In the genomic region with DNA sequence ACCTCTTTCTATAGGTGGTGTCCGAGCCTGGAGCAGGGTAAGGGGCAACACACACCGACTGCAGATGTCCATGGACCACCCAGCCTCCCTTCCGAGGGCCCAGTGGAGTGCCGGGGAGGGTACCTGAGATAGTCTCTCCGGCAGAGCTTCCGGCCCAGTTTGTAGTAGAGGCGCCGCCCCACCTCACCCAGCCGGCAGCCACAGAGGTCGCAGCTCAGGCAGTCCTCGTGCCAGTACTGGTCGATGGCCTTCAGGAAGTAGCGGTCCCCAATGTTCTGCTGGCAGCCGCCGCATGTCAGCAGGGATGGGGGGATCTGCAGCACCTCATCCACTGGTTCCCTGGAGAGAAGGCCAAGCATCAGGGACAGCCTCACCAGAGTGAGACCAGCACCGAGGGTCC, we compare ENCODE assay signal across 15 cellular contexts.
"Had no signal": no experiment of that assay in that cellular context is flagged by ENCODE, and none has a peak within 500 bp of the region (broad histone marks: within the 10 kb centered on the region; RNA-seq: fewer than 3 reads in every experiment).

No MANE protein-coding gene starts in this region.

- DNase-seq: effector CD4-positive, alpha-beta T cell; endodermal cell; foreskin melanocyte; heart left ventricle; hippocampal formation; kidney glomerular epithelial cell; mesendoderm; naive B cell; sigmoid colon; stimulated activated CD4-positive, alpha-beta T cell treated with anti-CD3 and anti-CD28 coated beads, Interleukin-12 subunit alpha, Interleukin-12 subunit beta, amount 100 ng/mL, for 4 hours; stimulated activated naive CD4-positive, alpha-beta T cell treated with Interleukin-2 at 50 U/mL for 16 hours; trophoblast cell; uterus had no signal

- H3K9me3 ChIP-seq: heart left ventricle, sigmoid colon, uterus had no signal

- H3K4me1 ChIP-seq: uterus had no signal

- H3K27me3 ChIP-seq: uterus had no signal

- H3K4me3 ChIP-seq: coronary artery, heart left ventricle, sigmoid colon, skin epidermis, uterus had no signal

- H3K36me3 ChIP-seq: sigmoid colon, uterus had no signal

- H3K27ac ChIP-seq: heart left ventricle, sigmoid colon, skin epidermis had no signal
